Comparison of ENCODE assay signal across 8 cellular contexts in genomic region chr6:36914227-36914794, GRCh38. TPM values are rescaled to one million over a fixed set of nuclear protein-coding genes. Genes with fewer than 3 reads are reported as not detected.
A peak's percentile ranks its signal among the peaks of the same experiment; 100 is the strongest.
DNase-seq lines count a peak whose midpoint lies in the region; ATAC-seq and TF ChIP-seq lines count a peak whose summit lies in the region.

No MANE protein-coding gene starts in this region.

- peaks cover 30% of the 10 kb centered on the region for H3K4me1 ChIP-seq in parathyroid adenoma

- H3K4me3 ChIP-seq in parathyroid adenoma (ENCODE audit: low read depth, low read length) = no peak overlapping the region
- no peak overlapping the region for H3K4me3 ChIP-seq in dorsolateral prefrontal cortex

- no peak overlapping the region for H2AFZ ChIP-seq in parathyroid adenoma

- TF ChIP-seq CTCF in GM12873 (IDR thresholded peaks at IDR 0.05; ENCODE audit: insufficient read depth, low read depth, low read length, missing control alignments) = peak; percentile 18
- peak; percentile 57 for TF ChIP-seq CTCF in parathyroid adenoma (IDR thresholded peaks at IDR 0.05)
- peak in 18 of 56 donors; percentile 5 to 48 (median 24) for TF ChIP-seq CTCF in dorsolateral prefrontal cortex (IDR thresholded peaks at IDR 0.05 in 54 of 56, conservative IDR thresholded peaks at IDR 0.05 in 2 of 56; ENCODE audit: low read depth in 1 of 56, partially characterized antibody in 56 of 56)

- H3K27me3 ChIP-seq in parathyroid adenoma (ENCODE audit: control insufficient read depth, insufficient read depth, low read length) (no peaks in the 10 kb centered on the region), dorsolateral prefrontal cortex (no peaks in the 10 kb centered on the region)

- H3K4me2 ChIP-seq in parathyroid adenoma (ENCODE audit: low read length) = no peak overlapping the region

- intact Hi-C loops in dorsolateral prefrontal cortex (cut with DNase I) = no loop called here

- H3K36me3 ChIP-seq in parathyroid adenoma (ENCODE audit: control insufficient read depth, insufficient read depth, low read length) = no peaks in the 10 kb centered on the region

- H3K79me2 ChIP-seq in parathyroid adenoma = peaks cover 3% of the 10 kb centered on the region

- H3K9me3 ChIP-seq in parathyroid adenoma (ENCODE audit: control insufficient read depth, low read length) = no peaks in the 10 kb centered on the region

- H3K9ac ChIP-seq in parathyroid adenoma = no peak overlapping the region

- ATAC-seq in SK-N-SH treated with all-trans-retinoic acid at 6 μM for 48 hours = peak; percentile 75
- ATAC-seq in HG03439 (IDR thresholded peaks at IDR 0.05; ENCODE audit: unreplicated experiment) = no peak

- H3K27ac ChIP-seq in parathyroid adenoma (peak overlapping the region; percentile 69), dorsolateral prefrontal cortex (peak overlapping the region in 18 of 59 donors; percentile 3 to 69 (median 26))

- DNase-seq in ecto neural progenitor cell (ENCODE audit: low spot score) = peak; percentile 57
- DNase-seq in GF-D8 (lab: John Stamatoyannopoulos, UW) = no peak
- DNase-seq in dorsolateral prefrontal cortex = no peak
- DNase-seq in superior temporal gyrus (ENCODE audit: extremely low spot score) = no peak

TF ChIP-seq in SK-N-SH treated with all-trans-retinoic acid at 6 μM for 48 hours, 23 proteins besides CTCF, POLR2A, EP300 and RAD21:
- TF ChIP-seq ARNTL (CRISPR knock-in tag; IDR thresholded peaks at IDR 0.05; ENCODE audit: borderline replicate concordance, low read depth) = no peak
- TF ChIP-seq BACH2 (CRISPR knock-in tag; IDR thresholded peaks at IDR 0.05; ENCODE audit: borderline replicate concordance) = no peak
- TF ChIP-seq ESRRG (CRISPR knock-in tag; IDR thresholded peaks at IDR 0.05) = no peak
- no peak for TF ChIP-seq SNAI2 (CRISPR knock-in tag; IDR thresholded peaks at IDR 0.05)
- TF ChIP-seq ZNF70 (CRISPR knock-in tag; IDR thresholded peaks at IDR 0.05) = no peak
- no peak for TF ChIP-seq ZNF565 (CRISPR knock-in tag; conservative IDR thresholded peaks at IDR 0.05; ENCODE audit: low read depth)
- TF ChIP-seq PPARA (CRISPR knock-in tag; IDR thresholded peaks at IDR 0.05; ENCODE audit: borderline replicate concordance) = no peak
- no peak for TF ChIP-seq POU6F1 (CRISPR knock-in tag; IDR thresholded peaks at IDR 0.05; ENCODE audit: borderline replicate concordance, low read depth)
- no peak for TF ChIP-seq ISL1 (CRISPR knock-in tag; IDR thresholded peaks at IDR 0.05)
- TF ChIP-seq TCF4 (CRISPR knock-in tag; IDR thresholded peaks at IDR 0.05; ENCODE audit: borderline replicate concordance) = no peak

RNA-seq across cellular contexts. Expression of gene C6orf89, which starts 28.6 kb away (rescaled TPM):
- 10 to 100 TPM; 52.9 to 88.0 (median 72.2) TPM for total RNA-seq in dorsolateral prefrontal cortex

RNA-seq across cellular contexts. Expression of gene PPIL1, which starts 39.7 kb away (rescaled TPM):
- total RNA-seq in dorsolateral prefrontal cortex = 10 to 100 TPM; 14.7 to 37.9 (median 25.3) TPM

RNA-seq across cellular contexts. Expression of gene PI16, which starts 40.2 kb away (rescaled TPM):
- 10 to 100 TPM in 99 of 120 experiments, 1 to 10 TPM in 21; 3.1 to 69.5 (median 16.1) TPM for total RNA-seq in dorsolateral prefrontal cortex
